ENCODE assay signal across 2 cellular contexts in genomic region chr1:42830631-42831030, GRCh38.
TF ChIP-seq lines count a peak whose summit lies in the region.

No MANE protein-coding gene starts in this region.

TF ChIP-seq in GM23338, 12 proteins besides CTCF, POLR2A, EP300 and RAD21 (continued from another document):
- TF ChIP-seq, protein P1, sequence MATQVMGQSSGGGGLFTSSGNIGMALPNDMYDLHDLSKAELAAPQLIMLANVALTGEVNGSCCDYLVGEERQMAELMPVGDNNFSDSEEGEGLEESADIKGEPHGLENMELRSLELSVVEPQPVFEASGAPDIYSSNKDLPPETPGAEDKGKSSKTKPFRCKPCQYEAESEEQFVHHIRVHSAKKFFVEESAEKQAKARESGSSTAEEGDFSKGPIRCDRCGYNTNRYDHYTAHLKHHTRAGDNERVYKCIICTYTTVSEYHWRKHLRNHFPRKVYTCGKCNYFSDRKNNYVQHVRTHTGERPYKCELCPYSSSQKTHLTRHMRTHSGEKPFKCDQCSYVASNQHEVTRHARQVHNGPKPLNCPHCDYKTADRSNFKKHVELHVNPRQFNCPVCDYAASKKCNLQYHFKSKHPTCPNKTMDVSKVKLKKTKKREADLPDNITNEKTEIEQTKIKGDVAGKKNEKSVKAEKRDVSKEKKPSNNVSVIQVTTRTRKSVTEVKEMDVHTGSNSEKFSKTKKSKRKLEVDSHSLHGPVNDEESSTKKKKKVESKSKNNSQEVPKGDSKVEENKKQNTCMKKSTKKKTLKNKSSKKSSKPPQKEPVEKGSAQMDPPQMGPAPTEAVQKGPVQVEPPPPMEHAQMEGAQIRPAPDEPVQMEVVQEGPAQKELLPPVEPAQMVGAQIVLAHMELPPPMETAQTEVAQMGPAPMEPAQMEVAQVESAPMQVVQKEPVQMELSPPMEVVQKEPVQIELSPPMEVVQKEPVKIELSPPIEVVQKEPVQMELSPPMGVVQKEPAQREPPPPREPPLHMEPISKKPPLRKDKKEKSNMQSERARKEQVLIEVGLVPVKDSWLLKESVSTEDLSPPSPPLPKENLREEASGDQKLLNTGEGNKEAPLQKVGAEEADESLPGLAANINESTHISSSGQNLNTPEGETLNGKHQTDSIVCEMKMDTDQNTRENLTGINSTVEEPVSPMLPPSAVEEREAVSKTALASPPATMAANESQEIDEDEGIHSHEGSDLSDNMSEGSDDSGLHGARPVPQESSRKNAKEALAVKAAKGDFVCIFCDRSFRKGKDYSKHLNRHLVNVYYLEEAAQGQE (IDR thresholded peaks at IDR 0.05; ENCODE audit: unreplicated experiment): no peak

TF ChIP-seq in WTC11, 78 proteins besides CTCF, POLR2A, EP300 and RAD21 (continued from another document):
- TF ChIP-seq ZNF281 (CRISPR knock-in tag; IDR thresholded peaks at IDR 0.05) (no peak), CBFB (CRISPR knock-in tag; IDR thresholded peaks at IDR 0.05; ENCODE audit: low read depth) (no peak), CREM (CRISPR knock-in tag; IDR thresholded peaks at IDR 0.05) (no peak), ESRRA (CRISPR knock-in tag; IDR thresholded peaks at IDR 0.05; ENCODE audit: borderline replicate concordance) (no peak), ZNF416 (CRISPR knock-in tag; IDR thresholded peaks at IDR 0.05) (no peak), FOXK1 (CRISPR knock-in tag; IDR thresholded peaks at IDR 0.05) (no peak)
- TF ChIP-seq, protein P2, sequence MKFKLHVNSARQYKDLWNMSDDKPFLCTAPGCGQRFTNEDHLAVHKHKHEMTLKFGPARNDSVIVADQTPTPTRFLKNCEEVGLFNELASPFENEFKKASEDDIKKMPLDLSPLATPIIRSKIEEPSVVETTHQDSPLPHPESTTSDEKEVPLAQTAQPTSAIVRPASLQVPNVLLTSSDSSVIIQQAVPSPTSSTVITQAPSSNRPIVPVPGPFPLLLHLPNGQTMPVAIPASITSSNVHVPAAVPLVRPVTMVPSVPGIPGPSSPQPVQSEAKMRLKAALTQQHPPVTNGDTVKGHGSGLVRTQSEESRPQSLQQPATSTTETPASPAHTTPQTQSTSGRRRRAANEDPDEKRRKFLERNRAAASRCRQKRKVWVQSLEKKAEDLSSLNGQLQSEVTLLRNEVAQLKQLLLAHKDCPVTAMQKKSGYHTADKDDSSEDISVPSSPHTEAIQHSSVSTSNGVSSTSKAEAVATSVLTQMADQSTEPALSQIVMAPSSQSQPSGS (CRISPR knock-in tag; IDR thresholded peaks at IDR 0.05; ENCODE audit: borderline replicate concordance, low read depth): no peak
- TF ChIP-seq, protein P3, sequence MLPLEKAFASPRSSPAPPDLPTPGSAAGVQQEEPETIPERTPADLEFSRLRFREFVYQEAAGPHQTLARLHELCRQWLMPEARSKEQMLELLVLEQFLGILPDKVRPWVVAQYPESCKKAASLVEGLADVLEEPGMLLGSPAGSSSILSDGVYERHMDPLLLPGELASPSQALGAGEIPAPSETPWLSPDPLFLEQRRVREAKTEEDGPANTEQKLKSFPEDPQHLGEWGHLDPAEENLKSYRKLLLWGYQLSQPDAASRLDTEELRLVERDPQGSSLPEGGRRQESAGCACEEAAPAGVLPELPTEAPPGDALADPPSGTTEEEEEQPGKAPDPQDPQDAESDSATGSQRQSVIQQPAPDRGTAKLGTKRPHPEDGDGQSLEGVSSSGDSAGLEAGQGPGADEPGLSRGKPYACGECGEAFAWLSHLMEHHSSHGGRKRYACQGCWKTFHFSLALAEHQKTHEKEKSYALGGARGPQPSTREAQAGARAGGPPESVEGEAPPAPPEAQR (CRISPR knock-in tag; IDR thresholded peaks at IDR 0.05): no peak
TF ChIP-seq in WTC11: peak in this region for 0.
